In the genomic region with DNA sequence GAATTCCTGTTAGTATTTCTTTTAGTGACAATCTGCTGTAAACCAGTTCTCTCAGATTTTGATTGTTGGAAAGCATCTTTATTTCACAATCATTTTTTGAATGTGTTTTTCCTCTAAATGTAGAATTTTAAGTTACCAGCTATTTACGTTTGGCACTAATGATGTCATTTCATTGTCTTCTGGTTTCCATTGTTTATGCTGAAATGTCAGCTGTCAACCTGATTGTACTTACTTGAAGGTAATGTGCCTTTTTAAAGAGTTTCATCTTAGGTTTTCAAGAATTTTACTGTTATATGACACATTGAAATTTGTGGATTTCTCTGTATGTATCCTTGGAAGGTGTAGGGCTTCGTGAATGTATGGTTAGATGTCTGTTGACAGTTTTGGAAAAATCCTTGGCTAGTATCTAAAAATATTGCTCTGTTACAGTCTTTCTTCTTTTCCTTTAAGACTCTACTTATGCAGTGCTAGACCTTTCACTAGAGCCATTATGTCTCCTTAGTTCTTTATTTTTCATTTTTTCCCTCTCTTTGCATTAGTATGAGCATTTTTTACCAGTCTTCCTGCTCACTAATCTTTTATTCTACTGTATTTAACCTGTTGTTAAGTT, we compare ENCODE assay signal across 1 cellular context.
TF ChIP-seq lines count a peak whose summit lies in the region.

No MANE protein-coding gene starts in this region.

TF ChIP-seq in H1, 55 proteins besides CTCF, POLR2A, EP300 and RAD21:
- TF ChIP-seq POLR2AphosphoS5 (IDR thresholded peaks at IDR 0.05; ENCODE audit: low read depth, low read length): no peak
- TF ChIP-seq, protein P1, sequence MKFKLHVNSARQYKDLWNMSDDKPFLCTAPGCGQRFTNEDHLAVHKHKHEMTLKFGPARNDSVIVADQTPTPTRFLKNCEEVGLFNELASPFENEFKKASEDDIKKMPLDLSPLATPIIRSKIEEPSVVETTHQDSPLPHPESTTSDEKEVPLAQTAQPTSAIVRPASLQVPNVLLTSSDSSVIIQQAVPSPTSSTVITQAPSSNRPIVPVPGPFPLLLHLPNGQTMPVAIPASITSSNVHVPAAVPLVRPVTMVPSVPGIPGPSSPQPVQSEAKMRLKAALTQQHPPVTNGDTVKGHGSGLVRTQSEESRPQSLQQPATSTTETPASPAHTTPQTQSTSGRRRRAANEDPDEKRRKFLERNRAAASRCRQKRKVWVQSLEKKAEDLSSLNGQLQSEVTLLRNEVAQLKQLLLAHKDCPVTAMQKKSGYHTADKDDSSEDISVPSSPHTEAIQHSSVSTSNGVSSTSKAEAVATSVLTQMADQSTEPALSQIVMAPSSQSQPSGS (IDR thresholded peaks at IDR 0.05; ENCODE audit: low read length): peak; percentile 94
- TF ChIP-seq PHF8 (conservative IDR thresholded peaks at IDR 0.05; ENCODE audit: low read depth, low read length): no peak
- peak; percentile 79 for TF ChIP-seq JUND (IDR thresholded peaks at IDR 0.05; ENCODE audit: low read length)
- no peak for TF ChIP-seq HDAC2 (IDR thresholded peaks at IDR 0.05; ENCODE audit: borderline replicate concordance in 1 of 2, low read depth in 2 of 2, low read length in 2 of 2)
- TF ChIP-seq CBX8 (IDR thresholded peaks at IDR 0.05; ENCODE audit: borderline replicate concordance, low read depth, low read length): no peak
